ENCODE assay signal across 13 cellular contexts in the genomic region with DNA sequence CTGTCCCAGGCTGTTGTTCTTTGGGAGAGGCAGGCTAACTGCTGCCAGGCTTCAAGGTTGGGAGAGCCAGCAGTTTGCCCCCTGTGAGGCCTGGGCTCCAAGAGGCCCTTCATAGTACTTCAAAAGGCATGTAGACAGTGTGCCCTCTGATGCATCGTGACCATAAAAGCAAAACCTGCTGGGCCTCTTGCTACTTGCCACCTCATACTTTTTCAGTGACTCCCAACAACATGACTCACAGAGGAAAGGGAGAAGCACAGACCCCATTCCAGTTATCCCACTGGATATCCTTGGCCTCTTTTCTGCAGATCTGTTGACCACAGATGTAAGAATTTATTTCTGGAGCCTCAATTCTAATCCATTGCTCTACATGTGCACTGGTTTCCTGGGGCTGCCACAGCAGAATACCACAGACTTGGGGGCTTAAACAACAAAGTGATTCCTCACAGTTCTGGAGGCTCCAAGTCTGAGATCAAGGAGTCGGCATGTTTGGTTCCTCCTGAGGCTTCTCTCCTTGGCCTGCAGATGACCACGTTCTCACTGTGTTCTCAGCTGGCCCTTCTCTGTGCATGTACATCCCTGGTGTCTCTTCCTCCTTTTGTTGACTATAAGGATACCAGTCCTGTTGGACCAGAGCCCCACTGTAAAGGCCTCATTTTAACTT. TPM values are rescaled to one million over a fixed set of nuclear protein-coding genes. Genes with fewer than 3 reads are reported as not detected.
DNase-seq lines count a peak whose midpoint lies in the region; ATAC-seq and TF ChIP-seq lines count a peak whose summit lies in the region.
"Had no signal": no experiment of that assay in that cellular context is flagged by ENCODE, and none has a peak within 500 bp of the region (broad histone marks: within the 10 kb centered on the region; RNA-seq: fewer than 3 reads in every experiment).

No MANE protein-coding gene starts in this region.

- H3K36me3 ChIP-seq in RWPE2 (ENCODE audit: low read depth) (no peaks in the 10 kb centered on the region), fibroblast of lung (ENCODE audit: control insufficient read depth, insufficient read depth, low read length) (no peaks in the 10 kb centered on the region), smooth muscle cell (ENCODE audit: low read depth) (no peaks in the 10 kb centered on the region), prostate gland (no peaks in the 10 kb centered on the region)
- H3K36me3 ChIP-seq: suprapubic skin had no signal

- no peak for TF ChIP-seq CTCF in RWPE2 (IDR thresholded peaks at IDR 0.05; ENCODE audit: poor library complexity, severe bottlenecking)
- TF ChIP-seq CTCF in fibroblast of lung (conservative IDR thresholded peaks at IDR 0.05 in 1 of 2, IDR thresholded peaks at IDR 0.05 in 1 of 2; ENCODE audit: low read depth in 1 of 2, low read length in 2 of 2) = no peak
- no peak for TF ChIP-seq CTCF in smooth muscle cell (IDR thresholded peaks at IDR 0.05; ENCODE audit: borderline replicate concordance, insufficient read depth, poor library complexity, severe bottlenecking)
- no peak for TF ChIP-seq CTCF in prostate gland (IDR thresholded peaks at IDR 0.05)

- WGBS in smooth muscle cell (ENCODE audit: low lambda C conversion rate) = 10% methylated on average over 3 of the region's 3 CpGs
- 74% methylated on average over 3 of the region's 3 CpGs for WGBS in prostate gland

- H3K4me3 ChIP-seq in RWPE2 (ENCODE audit: severe bottlenecking) (no peak overlapping the region), fibroblast of lung (replicated peaks in 1 of 4; ENCODE audit: control extremely low read depth in 1 of 4, insufficient read depth in 1 of 4, low read depth in 3 of 4, low read length in 4 of 4) (no peak overlapping the region), smooth muscle cell (no peak overlapping the region), prostate gland (no peak overlapping the region)
- H3K4me3 ChIP-seq: suprapubic skin had no signal

- H3K4me2 ChIP-seq in fibroblast of lung (ENCODE audit: extremely low read depth, insufficient read depth, low read length) = no peak overlapping the region
- H3K4me2 ChIP-seq in smooth muscle cell = peak overlapping the region; percentile 77

- no peaks in the 10 kb centered on the region for H3K27me3 ChIP-seq in RWPE2 (ENCODE audit: insufficient read depth, poor library complexity, severe bottlenecking)
- no peaks in the 10 kb centered on the region for H3K27me3 ChIP-seq in fibroblast of lung (ENCODE audit: control insufficient read depth, insufficient read depth, low read length)
- H3K27me3 ChIP-seq in smooth muscle cell (ENCODE audit: low read depth) = no peaks in the 10 kb centered on the region
- H3K27me3 ChIP-seq in prostate gland (replicated peaks; ENCODE audit: insufficient read depth) = no peaks in the 10 kb centered on the region

- H3K27ac ChIP-seq in RWPE2 (ENCODE audit: poor library complexity, severe bottlenecking) (peak overlapping the region; percentile 31), fibroblast of lung (ENCODE audit: insufficient read depth, low read length) (no peak overlapping the region), smooth muscle cell (ENCODE audit: low read depth) (peak overlapping the region; percentile 97), prostate gland (no peak overlapping the region)
- H3K27ac ChIP-seq: HL-60, suprapubic skin had no signal

- H3K9me3 ChIP-seq in RWPE2 (ENCODE audit: severe bottlenecking) = no peaks in the 10 kb centered on the region
- H3K9me3 ChIP-seq in fibroblast of lung (ENCODE audit: control insufficient read depth, insufficient read depth, low read depth, low read length) = no peaks in the 10 kb centered on the region
- H3K9me3 ChIP-seq in smooth muscle cell (replicated peaks; ENCODE audit: low read depth) = no peaks in the 10 kb centered on the region
- H3K9me3 ChIP-seq in prostate gland = no peaks in the 10 kb centered on the region
- H3K9me3 ChIP-seq: suprapubic skin had no signal

- TF ChIP-seq POLR2A in prostate gland (IDR thresholded peaks at IDR 0.05) = no peak

- H3K9ac ChIP-seq in fibroblast of lung (ENCODE audit: insufficient read depth, low read length) = no peak overlapping the region
- peak overlapping the region; percentile 78 for H3K9ac ChIP-seq in smooth muscle cell (ENCODE audit: low read depth)

- H2AFZ ChIP-seq in fibroblast of lung (ENCODE audit: low read length) = peak overlapping the region; percentile 31
- peak overlapping the region; percentile 54 for H2AFZ ChIP-seq in smooth muscle cell (ENCODE audit: low read depth)

- no peaks in the 10 kb centered on the region for H3K79me2 ChIP-seq in fibroblast of lung (ENCODE audit: control insufficient read depth, insufficient read depth, low read length)
- no peaks in the 10 kb centered on the region for H3K79me2 ChIP-seq in smooth muscle cell (ENCODE audit: low read depth)

- intact Hi-C loops in prostate gland (cut with DNase I) = no loop called here

- peak; percentile 94 for DNase-seq in HCEC 1CT
- DNase-seq in RWPE2 (ENCODE audit: low spot score) = no peak
- DNase-seq in fibroblast of lung (ENCODE audit: low read depth in 2 of 2) = peak; percentile 68 to 95
- peak; percentile 28 for DNase-seq in smooth muscle cell (lab: John Stamatoyannopoulos, UW; ENCODE audit: unreplicated experiment)
- DNase-seq in NCI-H526 (lab: John Stamatoyannopoulos, UW) = no peak
- DNase-seq in prostate gland (ENCODE audit: low spot score) = no peak
- DNase-seq in stimulated activated CD4-positive, alpha-beta T cell treated with anti-CD3 and anti-CD28 coated beads, Interleukin-4, amount 100 ng/mL, for 4 hours = no peak
- DNase-seq: activated CD4-positive, alpha-beta T cell treated with anti-CD3 and anti-CD28 coated beads for 36 hours; left ventricle myocardium superior; NCI-H748 treated with DMSO at 0.1 percent for 48 hours had no signal

- ATAC-seq in RWPE2 (ENCODE audit: low read depth) (peak; percentile 95), GM19452 (IDR thresholded peaks at IDR 0.05; ENCODE audit: unreplicated experiment) (no peak)
- ATAC-seq: activated CD4-positive, alpha-beta T cell treated with anti-CD3 and anti-CD28 coated beads for 36 hours; left ventricle myocardium superior had no signal

- H4K20me1 ChIP-seq in fibroblast of lung (ENCODE audit: control insufficient read depth, extremely low read depth, insufficient read depth, low read length) (no peaks in the 10 kb centered on the region), smooth muscle cell (ENCODE audit: low read depth) (no peaks in the 10 kb centered on the region)

- no peaks in the 10 kb centered on the region for H3F3A ChIP-seq in smooth muscle cell (ENCODE audit: low read depth)

- H3K4me1 ChIP-seq in RWPE2 (ENCODE audit: insufficient read depth, poor library complexity, severe bottlenecking) (peaks cover 9% of the 10 kb centered on the region), fibroblast of lung (ENCODE audit: control insufficient read depth, extremely low read depth, insufficient read depth, low read length) (peaks cover 10% of the 10 kb centered on the region), smooth muscle cell (ENCODE audit: low read depth) (peaks cover 9% of the 10 kb centered on the region), prostate gland (replicated peaks) (no peaks in the 10 kb centered on the region)
- H3K4me1 ChIP-seq: suprapubic skin had no signal

RNA-seq across cellular contexts. Expression of gene NSMCE3, which starts 8.9 kb away (rescaled TPM):
- total RNA-seq in fibroblast of lung (7.2 and 8.8 TPM in 2 replicates), smooth muscle cell (19.4 and 23.5 TPM in 2 replicates), prostate gland (10 to 100 TPM; 13.8 to 21.0 TPM)
- polyA plus RNA-seq in fibroblast of lung (7.2 TPM in 2 replicates), smooth muscle cell (18.7 and 19.0 TPM in 2 replicates)
- polyA plus RNA-seq in fibroblast of lung (2012) = 5.6 and 6.4 TPM in 2 replicates
- polyA minus RNA-seq in fibroblast of lung (ENCODE audit: low replicate concordance) = 4.3 and 5.3 TPM in 2 replicates

Comparison
In these comparisons a context has a peak if more than half of its experiments do, and no peak if none do; other contexts are left out.
1. DNase-seq: peak in HCEC 1CT (single experiment), fibroblast of lung (2 of 2) and smooth muscle cell (single experiment); none in RWPE2 (single experiment), NCI-H526 (0 of 2), prostate gland (single experiment) and stimulated activated CD4-positive, alpha-beta T cell treated with anti-CD3 and anti-CD28 coated beads, Interleukin-4, amount 100 ng/mL, for 4 hours (0 of 2).
2. H3K27ac ChIP-seq: peak in RWPE2 (single experiment) and smooth muscle cell (single experiment); none in fibroblast of lung (single experiment) and prostate gland (0 of 2).